In the genomic region with DNA sequence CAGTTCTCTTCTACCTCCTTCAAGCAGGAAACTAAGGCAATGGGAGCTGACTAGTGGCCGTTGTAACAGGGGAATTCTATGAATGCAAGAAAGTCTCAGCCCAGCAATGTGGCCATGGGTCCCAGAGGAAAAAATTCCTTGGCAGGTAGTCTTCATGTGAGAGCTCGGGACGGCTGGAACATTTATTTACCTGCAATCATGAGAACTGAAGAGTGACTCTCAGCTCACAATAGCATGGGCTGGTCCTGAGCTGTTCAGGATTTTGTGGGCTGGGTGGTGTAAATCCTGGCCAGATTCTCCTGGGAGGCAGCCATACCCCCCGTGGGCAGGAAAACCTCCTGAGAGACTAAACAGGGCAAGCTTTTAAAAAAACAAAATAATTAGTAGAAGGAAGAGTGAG, we compare ENCODE assay signal across 15 cellular contexts.
DNase-seq lines count a peak whose midpoint lies in the region; ATAC-seq and TF ChIP-seq lines count a peak whose summit lies in the region.
"Had no signal": no experiment of that assay in that cellular context is flagged by ENCODE, and none has a peak within 500 bp of the region (broad histone marks: within the 10 kb centered on the region; RNA-seq: fewer than 3 reads in every experiment).

No MANE protein-coding gene starts in this region.

- no peaks in the 10 kb centered on the region for H3K36me3 Mint-ChIP-seq in nephron progenitor cell (ENCODE audit: low read depth)
- H3K36me3 Mint-ChIP-seq: CD4-positive, alpha-beta memory T cell had no signal

- peaks cover 5% of the 10 kb centered on the region for H3K27me3 Mint-ChIP-seq in nephron progenitor cell (ENCODE audit: low read depth, poor library complexity)

- in situ Hi-C loops in astrocyte of the cerebellum (cut with HindIII; ENCODE audit: low sequenced_read_pairs), result loop anchor here (25.0 kb wide), 1 partner anchor 282 kb away; no protein-coding TSS in a partner anchor

- DNase-seq in astrocyte of the cerebellum (ENCODE audit: low read depth) (peak; percentile 52), islet precursor cell (peak; percentile 65), nephron progenitor cell (no peak), COLO829 (ENCODE audit: low spot score) (no peak), GM19238 (ENCODE audit: insufficient read length, low spot score) (no peak)
- DNase-seq: BE2C; CD4-positive, alpha-beta memory T cell; COR-L47; DMS53; GF-D8; GOT3 had no signal

- H3K9me3 Mint-ChIP-seq in nephron progenitor cell, result no peaks in the 10 kb centered on the region

- no peak overlapping the region for H3K4me3 Mint-ChIP-seq in nephron progenitor cell
- H3K4me3 Mint-ChIP-seq: CD4-positive, alpha-beta memory T cell had no signal

- peak overlapping the region; percentile 24 for H3K27ac Mint-ChIP-seq in nephron progenitor cell
- H3K27ac Mint-ChIP-seq: CD4-positive, alpha-beta memory T cell had no signal

- peaks cover 55% of the 10 kb centered on the region for H3K4me1 Mint-ChIP-seq in nephron progenitor cell
- H3K4me1 Mint-ChIP-seq: CD4-positive, alpha-beta memory T cell had no signal

- TF ChIP-seq CTCF in astrocyte of the cerebellum (IDR thresholded peaks at IDR 0.05; ENCODE audit: low read depth, low read length, missing control alignments) (no peak), nephron progenitor cell (IDR thresholded peaks at IDR 0.05) (no peak)

- no peak overlapping the region for H3K4me3 ChIP-seq in astrocyte of the cerebellum (ENCODE audit: low read depth, low read length)
- H3K4me3 ChIP-seq: A549, HAP-1 had no signal

- ATAC-seq in GM18511 (IDR thresholded peaks at IDR 0.05; ENCODE audit: unreplicated experiment), result no peak
- ATAC-seq: A549, HepG2 had no signal

Comparison
In these comparisons a context has a peak if more than half of its experiments do, and no peak if none do; other contexts are left out.
1. DNase-seq: peak in astrocyte of the cerebellum (single experiment) and islet precursor cell (single experiment); none in nephron progenitor cell (single experiment), COLO829 (single experiment) and GM19238 (single experiment).